ENCODE assay signal across 8 cellular contexts in genomic region chr18:58046087-58046793, GRCh38. TPM values are rescaled to one million over a fixed set of nuclear protein-coding genes. Genes with fewer than 3 reads are reported as not detected.
A peak's percentile ranks its signal among the peaks of the same experiment; 100 is the strongest.
DNase-seq lines count a peak whose midpoint lies in the region; ATAC-seq, FAIRE-seq and TF ChIP-seq lines count a peak whose summit lies in the region.

No MANE protein-coding gene starts in this region.

- H3K9me3 ChIP-seq in A549 (no peaks in the 10 kb centered on the region), HAP-1 (no peaks in the 10 kb centered on the region), HepG2 (ENCODE audit: low read length) (no peaks in the 10 kb centered on the region), upper lobe of right lung (no peaks in the 10 kb centered on the region)

- H3K36me3 ChIP-seq in HAP-1 (replicated peaks) (no peaks in the 10 kb centered on the region), HepG2 (replicated peaks in 1 of 2; ENCODE audit: control insufficient read depth in 1 of 2, insufficient read depth in 2 of 2, low read length in 2 of 2) (peaks cover 1 to 3% of the 10 kb centered on the region in 2 experiments; a peak in 2 of 5 replicates), upper lobe of right lung (no peaks in the 10 kb centered on the region)

- POLR2A ChIA-PET in A549 (lab: Yijun Ruan, JAX): interaction anchor here (1.6 kb wide), 1 partner anchor 76 kb away, joined by 3 read pairs; no protein-coding TSS in a partner anchor
- POLR2A ChIA-PET in HepG2 (lab: Yijun Ruan, JAX): interaction anchor here (0.7 to 2.1 kb wide), 10 partner anchors 21 to 436 kb away, joined by 3 to 9 read pairs (median 3); no protein-coding TSS in a partner anchor

- H3K27me3 ChIP-seq in HAP-1 (ENCODE audit: low read depth): no peaks in the 10 kb centered on the region
- H3K27me3 ChIP-seq in HepG2 (ENCODE audit: control insufficient read depth in 1 of 2, insufficient read depth in 2 of 2, low read length in 2 of 2): no peaks in the 10 kb centered on the region; a peak in 1 of 5 replicates
- H3K27me3 ChIP-seq in upper lobe of right lung: no peaks in the 10 kb centered on the region

- TF ChIP-seq POLR2A in A549 (IDR thresholded peaks at IDR 0.05; ENCODE audit: low read length) (no peak), HepG2 (IDR thresholded peaks at IDR 0.05; ENCODE audit: insufficient read depth in 1 of 2, low read depth in 2 of 2, low read length in 2 of 2) (no peak), GM18505 (IDR thresholded peaks at IDR 0.05; ENCODE audit: borderline replicate concordance, extremely low read depth, insufficient read depth, insufficient read length) (no peak)

- 8% methylated on average over 9 of the region's 9 CpGs for WGBS in A549 (ENCODE audit: missing lambda C conversion rate)
- 3% methylated on average over 9 of the region's 9 CpGs for WGBS in HepG2 (ENCODE audit: low lambda C conversion rate)

- peaks cover 29% of the 10 kb centered on the region for H4K20me1 ChIP-seq in HepG2 (ENCODE audit: insufficient read depth, low read length)

- FAIRE-seq in A549 (lab: Jason Lieb, UNC) (no peak), HepG2 (lab: Jason Lieb, UNC) (peak; percentile 28)

- TF ChIP-seq RAD21 in A549 (conservative IDR thresholded peaks at IDR 0.05 in 1 of 2, IDR thresholded peaks at IDR 0.05 in 1 of 2) (no peak), HepG2 (CRISPR knock-in tag; IDR thresholded peaks at IDR 0.05) (no peak)

- BruUV-seq in HepG2 (replicated peaks; lab: Mats Ljungman, UMichigan): no TSS peak

- in situ Hi-C loops in HAP-1 (cut with MboI; ENCODE audit: low sequenced_read_pairs): loop anchor here (5.0 kb wide), 1 partner anchor 76 kb away; no protein-coding TSS in a partner anchor
- in situ Hi-C loops in HepG2 (cut with HindIII; ENCODE audit: extremely low pct_ligation_motif_present, low pct_unique_long_range_greater_than_20kb): loop anchor here (5.0 kb wide), 1 partner anchor 351 kb away; no protein-coding TSS in a partner anchor

- H3K79me2 ChIP-seq in HepG2 (ENCODE audit: insufficient read depth, low read length): peaks cover 67% of the 10 kb centered on the region

- no peak overlapping the region for H2AFZ ChIP-seq in HepG2 (ENCODE audit: low read length)

- no peak for TF ChIP-seq EP300 in A549 (IDR thresholded peaks at IDR 0.05)
- TF ChIP-seq EP300 in HepG2 (IDR thresholded peaks at IDR 0.05; ENCODE audit: low read depth in 2 of 2, low read length in 2 of 2): 0 out of 4 replicates have a peak, but pooled peaks of 1 of the 2 experiments have one; percentile 5
- no peak for TF ChIP-seq EP300 in HepG2 (CRISPR knock-in tag; IDR thresholded peaks at IDR 0.05; ENCODE audit: borderline replicate concordance)

- intact Hi-C loops in HepG2 (cut with micrococcal nuclease; ENCODE audit: unreplicated experiment): loop anchor here (2.0 to 10.0 kb wide), 2 partner anchors 353 to 479 kb away; no protein-coding TSS in a partner anchor
- intact Hi-C loops in upper lobe of right lung (cut with DNase I): loop anchor here (10.0 kb wide), 2 partner anchors 79 to 171 kb away; no protein-coding TSS in a partner anchor

- TF ChIP-seq CTCF in A549 (IDR thresholded peaks at IDR 0.05): no peak
- no peak for TF ChIP-seq CTCF in HepG2 (CRISPR knock-in tag; IDR thresholded peaks at IDR 0.05)
- TF ChIP-seq CTCF in upper lobe of right lung (IDR thresholded peaks at IDR 0.05): no peak

- peak overlapping the region; percentile 89 for H3K9ac ChIP-seq in HepG2 (ENCODE audit: insufficient read depth, low read depth, low read length)

- H3K4me2 ChIP-seq in A549: peak overlapping the region; percentile 92
- H3K4me2 ChIP-seq in HepG2 (ENCODE audit: low read depth, low read length): peak overlapping the region; percentile 88

- H3K4me3 ChIP-seq in A549 (peak overlapping the region; percentile 86), HAP-1 (peak overlapping the region; percentile 79), HepG2 (replicated peaks in 1 of 3; ENCODE audit: insufficient read depth in 1 of 3, low read depth in 2 of 3, low read length in 3 of 3) (peak overlapping the region; percentile 87 to 96 (median 90)), upper lobe of right lung (peak overlapping the region; percentile 78)

- H3K27ac ChIP-seq in A549 (peak overlapping the region; percentile 91 to 94), angular gyrus (ENCODE audit: low read depth, low read length) (peak overlapping the region; percentile 40), HepG2 (ENCODE audit: extremely low read length, insufficient read depth, low read length) (peak overlapping the region; percentile 83), upper lobe of right lung (peak overlapping the region; percentile 78)

- peaks cover 17% of the 10 kb centered on the region for H3K4me1 ChIP-seq in A549
- peaks cover 8% of the 10 kb centered on the region for H3K4me1 ChIP-seq in HAP-1
- peaks cover 58% of the 10 kb centered on the region for H3K4me1 ChIP-seq in HepG2 (ENCODE audit: insufficient read depth, low read length)
- H3K4me1 ChIP-seq in upper lobe of right lung: peaks cover 13% of the 10 kb centered on the region

- no peak for ATAC-seq in A549
- ATAC-seq in HepG2: no peak
- no peak for ATAC-seq in upper lobe of right lung
- no peak for ATAC-seq in GM21723 (IDR thresholded peaks at IDR 0.05; ENCODE audit: unreplicated experiment)
- ATAC-seq in GM18505 (IDR thresholded peaks at IDR 0.05; ENCODE audit: unreplicated experiment): no peak

- CTCF ChIA-PET in A549 (lab: Yijun Ruan, JAX): interaction anchor here (0.6 to 2.2 kb wide), 5 partner anchors 10 to 131 kb away, joined by 3 to 15 read pairs (median 4); no protein-coding TSS in a partner anchor
- CTCF ChIA-PET in HepG2 (lab: Yijun Ruan, JAX; ENCODE audit: low intra/inter-chr PET ratio, low total read pairs): no interaction called here

- no peak for DNase-seq in A549 (ENCODE audit: low read depth in 1 of 2, low spot score in 1 of 2)
- DNase-seq in HAP-1 (ENCODE audit: low spot score in 2 of 2): peak in 1 of 2 experiments; percentile 18
- DNase-seq in HepG2 (ENCODE audit: low spot score): peak; percentile 57
- DNase-seq in upper lobe of right lung: no peak
- DNase-seq in activated gamma-delta T cell (lab: John Stamatoyannopoulos, UW): no peak

TF ChIP-seq in A549, 52 proteins besides CTCF, POLR2A, EP300 and RAD21 (continues in another document):
- no peak for TF ChIP-seq HES2 (IDR thresholded peaks at IDR 0.05)
- no peak for TF ChIP-seq HOXA7 (CRISPR knock-in tag; IDR thresholded peaks at IDR 0.05)
- no peak for TF ChIP-seq PHF8 (IDR thresholded peaks at IDR 0.05; ENCODE audit: borderline replicate concordance, low read depth)
- no peak for TF ChIP-seq JUNB (IDR thresholded peaks at IDR 0.05)

TF ChIP-seq in HepG2, 621 proteins besides CTCF, POLR2A, EP300 and RAD21 (continues in another document):
- TF ChIP-seq KAT7 (CRISPR knock-in tag; IDR thresholded peaks at IDR 0.05; ENCODE audit: borderline replicate concordance) (peak; percentile 15; the same call in 1 of the 2 replicates), ZNF558 (CRISPR knock-in tag; IDR thresholded peaks at IDR 0.05; ENCODE audit: borderline replicate concordance) (no peak), ZNF317 (CRISPR knock-in tag; IDR thresholded peaks at IDR 0.05) (0 out of 2 replicates have a peak, but pooled peaks have one; percentile 29), ZMAT3 (CRISPR knock-in tag; conservative IDR thresholded peaks at IDR 0.05) (no peak), ZBTB2 (CRISPR knock-in tag; IDR thresholded peaks at IDR 0.05; ENCODE audit: low read depth) (no peak), ZNF383 (CRISPR knock-in tag; IDR thresholded peaks at IDR 0.05; ENCODE audit: borderline replicate concordance) (no peak)

RNA-seq across cellular contexts. Expression of gene NEDD4L, which starts 2.2 kb away (rescaled TPM):
- 36.5 TPM in 2 replicates for polyA plus RNA-seq in A549 (2011; rRNA removed)
- 24.0 and 26.7 TPM in 2 replicates for polyA plus RNA-seq in A549 (2012; cell fraction: cytosol; rRNA removed)
- 36.6 and 42.2 TPM in 2 replicates for polyA plus RNA-seq in A549 (2012; cell fraction: nucleus; rRNA removed)
- 18.0 to 22.6 TPM (median 21.7 TPM) in 3 replicates for polyA plus RNA-seq in A549 (2017; fragmentation: RNase III; extraction: RNeasy Plus Mini Kit Qiagen cat#74134 plus additional on column Dnase treatment)
- polyA minus RNA-seq in A549 (2011; rRNA and poly(A)+ RNA removed): 42.8 and 47.3 TPM in 2 replicates
- total RNA-seq in HepG2 (2016; rRNA removed; fragmentation: Illumina TruSeq; extraction: Trizol): 155 and 168 TPM in 2 replicates
- total RNA-seq in HepG2 (2016; cell fraction: cytosol; rRNA removed; fragmentation: Illumina TruSeq; extraction: Trizol; ENCODE audit: low read depth): 227 and 244 TPM in 2 replicates
- 149 and 168 TPM in 2 replicates for total RNA-seq in HepG2 (2016; cell fraction: insoluble cytoplasmic fraction; rRNA removed; fragmentation: Illumina TruSeq; extraction: Trizol)
- total RNA-seq in HepG2 (2016; cell fraction: membrane; rRNA removed; fragmentation: Illumina TruSeq; extraction: Trizol): 283 and 312 TPM in 2 replicates
- 149 and 177 TPM in 2 replicates for total RNA-seq in HepG2 (2016; cell fraction: nucleus; rRNA removed; fragmentation: Illumina TruSeq; extraction: Trizol)
- 390 and 395 TPM in 2 replicates for polyA plus RNA-seq in HepG2 (2011; rRNA removed)
- polyA plus RNA-seq in HepG2 (2011; cell fraction: cytosol; rRNA removed): 327 and 388 TPM in 2 replicates
- 350 and 369 TPM in 2 replicates for polyA plus RNA-seq in HepG2 (2011; cell fraction: nucleus; rRNA removed)
- 315 and 342 TPM in 2 replicates for polyA plus RNA-seq in HepG2 (2012)
- 321 and 361 TPM in 2 replicates for polyA plus RNA-seq in HepG2 (2016; cell fraction: cytosol; fragmentation: Illumina TruSeq; extraction: Trizol; ENCODE audit: low read depth)
- 177 and 180 TPM in 2 replicates for polyA plus RNA-seq in HepG2 (2016; cell fraction: insoluble cytoplasmic fraction; fragmentation: Illumina TruSeq; extraction: Trizol; ENCODE audit: low read depth)
- 294 and 314 TPM in 2 replicates for polyA plus RNA-seq in HepG2 (2016; cell fraction: membrane; fragmentation: Illumina TruSeq; extraction: Trizol; ENCODE audit: low read depth)
- polyA plus RNA-seq in HepG2 (2016; cell fraction: nucleus; fragmentation: Illumina TruSeq; extraction: Trizol; ENCODE audit: insufficient read depth, low read depth): 244 and 256 TPM in 2 replicates
- polyA minus RNA-seq in HepG2 (2011; rRNA and poly(A)+ RNA removed; ENCODE audit: low replicate concordance): 51.4 and 283 TPM in 2 replicates
- polyA minus RNA-seq in HepG2 (2011; cell fraction: cytosol; rRNA and poly(A)+ RNA removed): 167 and 173 TPM in 2 replicates
- polyA minus RNA-seq in HepG2 (2011; cell fraction: nucleus; rRNA and poly(A)+ RNA removed): 477 and 524 TPM in 2 replicates
- total RNA-seq in upper lobe of right lung: 192 TPM

Comparison
In these comparisons a context has a peak if more than half of its experiments do, and no peak if none do; other contexts are left out.
1. H3K27ac ChIP-seq: peak in every context shown above with its lines; median percentile 92 in A549; 83 in HepG2; 78 in upper lobe of right lung; 40 in angular gyrus.
2. Of the 38 proteins assayed by ChIP-seq in both HepG2 and A549: peak only in HepG2: BHLHE40 and MAX; only in A549: none; in both: none; in neither: 34; mixed calls (peak in some experiments, not most) for 2.